2 cellular contexts compared by ENCODE assay signal in the genomic region with DNA sequence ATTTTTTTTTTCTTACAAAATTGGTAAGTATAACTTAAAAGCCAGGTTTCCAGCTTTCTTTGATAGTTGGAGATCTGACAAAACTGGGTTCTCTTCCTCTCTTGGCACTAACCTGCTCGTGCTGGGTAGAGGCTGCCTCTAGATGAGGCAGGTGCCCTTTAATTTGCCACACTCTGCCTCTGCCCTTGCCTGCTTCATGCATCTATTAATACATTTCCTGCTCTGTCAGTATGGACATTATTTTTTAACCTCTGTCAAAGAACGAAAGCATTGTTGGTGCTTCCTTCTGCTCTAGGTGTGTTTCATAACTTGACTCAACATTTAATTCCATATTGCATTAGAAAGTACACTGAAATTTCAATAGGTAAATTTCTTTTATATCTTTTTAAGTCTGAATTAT.
TF ChIP-seq lines count a peak whose summit lies in the region.

No MANE protein-coding gene starts in this region.

TF ChIP-seq in A549, 52 proteins besides CTCF, POLR2A, EP300 and RAD21:
- TF ChIP-seq FOSL2 (IDR thresholded peaks at IDR 0.05) (no peak), FOSL2 (CRISPR knock-in tag; IDR thresholded peaks at IDR 0.05) (no peak), EHF (CRISPR knock-in tag; IDR thresholded peaks at IDR 0.05) (no peak), HOXA7 (CRISPR knock-in tag; IDR thresholded peaks at IDR 0.05) (no peak), RARB (CRISPR knock-in tag; IDR thresholded peaks at IDR 0.05) (no peak), CBX2 (IDR thresholded peaks at IDR 0.05; ENCODE audit: borderline replicate concordance, low read depth) (no peak), JUNB (IDR thresholded peaks at IDR 0.05) (no peak), BHLHE40 (IDR thresholded peaks at IDR 0.05; ENCODE audit: low read depth, low read length) (no peak), TFCP2L1 (CRISPR knock-in tag; IDR thresholded peaks at IDR 0.05) (no peak), KDM1A (IDR thresholded peaks at IDR 0.05; ENCODE audit: low read depth) (no peak), NPAS2 (CRISPR knock-in tag; IDR thresholded peaks at IDR 0.05; ENCODE audit: borderline replicate concordance) (no peak), NR3C1 (IDR thresholded peaks at IDR 0.05) (no peak)
- TF ChIP-seq, protein P1, sequence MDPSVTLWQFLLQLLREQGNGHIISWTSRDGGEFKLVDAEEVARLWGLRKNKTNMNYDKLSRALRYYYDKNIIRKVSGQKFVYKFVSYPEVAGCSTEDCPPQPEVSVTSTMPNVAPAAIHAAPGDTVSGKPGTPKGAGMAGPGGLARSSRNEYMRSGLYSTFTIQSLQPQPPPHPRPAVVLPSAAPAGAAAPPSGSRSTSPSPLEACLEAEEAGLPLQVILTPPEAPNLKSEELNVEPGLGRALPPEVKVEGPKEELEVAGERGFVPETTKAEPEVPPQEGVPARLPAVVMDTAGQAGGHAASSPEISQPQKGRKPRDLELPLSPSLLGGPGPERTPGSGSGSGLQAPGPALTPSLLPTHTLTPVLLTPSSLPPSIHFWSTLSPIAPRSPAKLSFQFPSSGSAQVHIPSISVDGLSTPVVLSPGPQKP (IDR thresholded peaks at IDR 0.05; ENCODE audit: low read depth, low read length) = no peak

TF ChIP-seq in K562, 482 proteins besides CTCF, POLR2A, EP300 and RAD21:
- TF ChIP-seq KDM5B (IDR thresholded peaks at IDR 0.05; ENCODE audit: insufficient replicate concordance, low read depth, low read length) = no peak
- no peak for TF ChIP-seq KLF6 (CRISPR knock-in tag; IDR thresholded peaks at IDR 0.05; ENCODE audit: borderline replicate concordance)
TF ChIP-seq in K562: peak in this region for 0.
